ENCODE assay signal across 5 cellular contexts in the genomic region with DNA sequence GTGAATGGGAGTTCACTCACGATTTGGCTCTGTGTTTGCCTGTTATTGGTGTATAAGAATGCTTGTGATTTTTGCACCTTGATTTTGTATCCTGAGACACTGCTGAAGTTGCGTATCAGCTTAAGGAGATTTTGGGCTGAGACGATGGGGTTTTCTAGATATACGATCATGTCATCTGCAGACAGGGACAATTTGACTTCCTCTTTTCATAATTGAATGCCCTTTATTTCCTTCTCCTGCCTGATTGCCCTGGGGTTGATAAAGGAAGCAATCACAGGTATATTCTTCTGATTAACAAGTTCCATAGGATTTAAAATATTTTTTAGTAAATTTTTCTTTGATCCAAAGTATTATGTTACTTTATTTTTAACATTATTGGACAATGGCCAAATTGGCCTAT. TPM values are rescaled to one million over a fixed set of nuclear protein-coding genes. Genes with fewer than 3 reads are reported as not detected.
"Had no signal": no experiment of that assay in that cellular context is flagged by ENCODE, and none has a peak within 500 bp of the region (broad histone marks: within the 10 kb centered on the region; RNA-seq: fewer than 3 reads in every experiment).

No MANE protein-coding gene starts in this region.

RNA-seq across cellular contexts. Expression of gene OOSP4A, which starts 18.2 kb away (rescaled TPM):
- total RNA-seq: HepG2, HT-29, HT1080, IMR-90 had no signal
- polyA plus RNA-seq: HepG2, IgD-negative memory B cell, IMR-90 had no signal

RNA-seq across cellular contexts. Expression of gene OOSP4B, which starts 34.9 kb away (rescaled TPM):
- total RNA-seq: HepG2, HT-29, HT1080, IMR-90 had no signal
- polyA plus RNA-seq: HepG2, IgD-negative memory B cell, IMR-90 had no signal

RNA-seq across cellular contexts. Expression of gene OOSP1, which starts 43.8 kb away (rescaled TPM):
- total RNA-seq: HepG2, HT-29, HT1080, IMR-90 had no signal
- polyA plus RNA-seq: HepG2, IgD-negative memory B cell, IMR-90 had no signal

RNA-seq across cellular contexts. Expression of gene OOSP2, which starts 58.2 kb away (rescaled TPM):
- total RNA-seq: HepG2, HT-29, HT1080, IMR-90 had no signal
- polyA plus RNA-seq: HepG2, IgD-negative memory B cell, IMR-90 had no signal
